Comparison of ENCODE assay signal across 23 cellular contexts in the genomic region with DNA sequence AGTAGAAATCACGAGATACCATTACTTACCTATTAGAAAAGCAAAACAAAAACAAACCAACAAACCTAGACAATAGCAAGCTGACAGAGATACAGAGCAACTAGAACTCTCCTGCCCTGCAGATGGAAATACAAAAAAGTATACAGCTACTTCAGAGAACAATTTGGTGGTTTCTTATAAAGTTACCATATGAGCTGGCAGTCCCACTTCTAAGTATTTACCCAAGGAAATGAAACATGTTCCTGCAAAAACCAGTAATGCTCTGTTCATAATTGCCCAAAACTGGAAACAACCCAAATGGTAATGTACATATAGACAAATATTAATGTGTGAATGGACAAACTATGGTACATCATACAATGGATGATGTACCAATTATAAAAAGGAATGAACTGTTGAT. TPM values are rescaled to one million over a fixed set of nuclear protein-coding genes. Genes with fewer than 3 reads are reported as not detected.
DNase-seq lines count a peak whose midpoint lies in the region; ATAC-seq and TF ChIP-seq lines count a peak whose summit lies in the region.
"Had no signal": no experiment of that assay in that cellular context is flagged by ENCODE, and none has a peak within 500 bp of the region (broad histone marks: within the 10 kb centered on the region; RNA-seq: fewer than 3 reads in every experiment).

No MANE protein-coding gene starts in this region.

- H3K79me2 ChIP-seq in osteoblast (ENCODE audit: insufficient read depth, low read length) = peaks cover 38% of the 10 kb centered on the region

- no peaks in the 10 kb centered on the region for H3K9me3 ChIP-seq in osteoblast (ENCODE audit: low read depth, low read length)
- H3K9me3 ChIP-seq: upper lobe of left lung had no signal

- DNase-seq in activated CD8-positive, alpha-beta memory T cell treated with anti-CD3 and anti-CD28 coated beads, Interleukin-2, amount 10 ng/mL, durations not matched to agents 7 days and 5 days = no peak
- DNase-seq in activated CD8-positive, alpha-beta memory T cell treated with anti-CD3 and anti-CD28 coated beads, Interleukin-2, amount 50 U/mL, for 48 hours = no peak
- no peak for DNase-seq in HFFc6
- no peak for DNase-seq in activated naive CD8-positive, alpha-beta T cell treated with anti-CD3 and anti-CD28 coated beads for 36 hours
- no peak for DNase-seq in memory B cell (ENCODE audit: low spot score in 2 of 2)
- no peak for DNase-seq in osteoblast (ENCODE audit: insufficient read length, low spot score, missing footprints)
- no peak for DNase-seq in iPS-NIHi11 (ENCODE audit: low spot score)
- DNase-seq: activated effector memory CD4-positive, alpha-beta T cell treated with anti-CD3 and anti-CD28 coated beads, Interleukin-2, amount 50 U/mL, for 16 hours; amygdala; COR-L47; DMS79 treated with DMSO at 0.1 percent for 48 hours; IMR-90; left ventricle myocardium inferior; midbrain; NCI-H146; NCI-H510A treated with DMSO at 0.1 percent for 48 hours; NK-92 treated with Interleukin-12 subunit alpha and Interleukin-12 subunit beta, amount 100 ng/mL, for 24 hours; upper lobe of left lung had no signal

- no peaks in the 10 kb centered on the region for H4K20me1 ChIP-seq in osteoblast (ENCODE audit: insufficient read depth, low read length)

- H3K4me2 ChIP-seq in osteoblast (ENCODE audit: insufficient read depth, low read length) = no peak overlapping the region

- peaks cover 7% of the 10 kb centered on the region for H3K4me1 ChIP-seq in osteoblast (ENCODE audit: insufficient read depth, low read length)
- H3K4me1 ChIP-seq: left ventricle myocardium inferior had no signal

- H3K27me3 Mint-ChIP-seq in activated CD8-positive, alpha-beta memory T cell treated with anti-CD3 and anti-CD28 coated beads, Interleukin-2, amount 10 ng/mL, durations not matched to agents 7 days and 5 days = no peaks in the 10 kb centered on the region
- H3K27me3 Mint-ChIP-seq in HFFc6 (ENCODE audit: insufficient read depth) (no peaks in the 10 kb centered on the region; the same call in 1 of the 2 replicates), memory B cell (no peaks in the 10 kb centered on the region)
- no peaks in the 10 kb centered on the region for H3K27me3 Mint-ChIP-seq in activated naive CD8-positive, alpha-beta T cell treated with anti-CD3 and anti-CD28 coated beads for 36 hours
- H3K27me3 Mint-ChIP-seq: dendritic cell treated with granulocyte-macrophage colony-stimulating factor and Interleukin-4, amounts not matched to agents 40 ng/mL and 50 ng/mL, for 4 days had no signal

- peaks cover 68% of the 10 kb centered on the region for H3K36me3 Mint-ChIP-seq in activated CD8-positive, alpha-beta memory T cell treated with anti-CD3 and anti-CD28 coated beads, Interleukin-2, amount 10 ng/mL, durations not matched to agents 7 days and 5 days
- H3K36me3 Mint-ChIP-seq in HFFc6 (ENCODE audit: low read depth) = peaks cover 16% of the 10 kb centered on the region
- peaks cover 50% of the 10 kb centered on the region for H3K36me3 Mint-ChIP-seq in activated naive CD8-positive, alpha-beta T cell treated with anti-CD3 and anti-CD28 coated beads for 36 hours
- H3K36me3 Mint-ChIP-seq in memory B cell = peaks cover 26% of the 10 kb centered on the region

- TF ChIP-seq CTCF in HFFc6 (IDR thresholded peaks at IDR 0.05) (no peak), osteoblast (IDR thresholded peaks at IDR 0.05; ENCODE audit: extremely low read depth, low read depth, low read length) (no peak)

- no peak overlapping the region for H3K4me3 ChIP-seq in osteoblast (ENCODE audit: insufficient read depth, low read length)
- H3K4me3 ChIP-seq: left ventricle myocardium inferior, upper lobe of left lung had no signal

- H3K4me3 Mint-ChIP-seq in activated CD8-positive, alpha-beta memory T cell treated with anti-CD3 and anti-CD28 coated beads, Interleukin-2, amount 10 ng/mL, durations not matched to agents 7 days and 5 days = no peak overlapping the region
- no peak overlapping the region for H3K4me3 Mint-ChIP-seq in HFFc6
- no peak overlapping the region for H3K4me3 Mint-ChIP-seq in activated naive CD8-positive, alpha-beta T cell treated with anti-CD3 and anti-CD28 coated beads for 36 hours
- no peak overlapping the region for H3K4me3 Mint-ChIP-seq in memory B cell
- H3K4me3 Mint-ChIP-seq: dendritic cell treated with granulocyte-macrophage colony-stimulating factor and Interleukin-4, amounts not matched to agents 40 ng/mL and 50 ng/mL, for 4 days; nephron had no signal

- H3K4me1 Mint-ChIP-seq in activated CD8-positive, alpha-beta memory T cell treated with anti-CD3 and anti-CD28 coated beads, Interleukin-2, amount 10 ng/mL, durations not matched to agents 7 days and 5 days = peaks cover 37% of the 10 kb centered on the region
- H3K4me1 Mint-ChIP-seq in HFFc6 (ENCODE audit: low read depth) (peaks cover 49% of the 10 kb centered on the region), memory B cell (peaks cover 18% of the 10 kb centered on the region)
- H3K4me1 Mint-ChIP-seq in activated naive CD8-positive, alpha-beta T cell treated with anti-CD3 and anti-CD28 coated beads for 36 hours = peaks cover 40% of the 10 kb centered on the region
- H3K4me1 Mint-ChIP-seq: nephron had no signal

- CTCF ChIA-PET in activated CD8-positive, alpha-beta memory T cell treated with anti-CD3 and anti-CD28 coated beads, Interleukin-2, amount 10 ng/mL, durations not matched to agents 7 days and 5 days (lab: Charles Lee) = interaction anchor here (1.3 to 1.4 kb wide), 3 partner anchors 9 to 33 kb away, joined by 3 read pairs; no protein-coding TSS in a partner anchor

- peak overlapping the region; percentile 72 for H3K27ac Mint-ChIP-seq in activated CD8-positive, alpha-beta memory T cell treated with anti-CD3 and anti-CD28 coated beads, Interleukin-2, amount 10 ng/mL, durations not matched to agents 7 days and 5 days
- H3K27ac Mint-ChIP-seq in HFFc6 (peak overlapping the region; percentile 55; the same call in 1 of the 2 replicates), memory B cell (peak overlapping the region; percentile 36)
- H3K27ac Mint-ChIP-seq in activated naive CD8-positive, alpha-beta T cell treated with anti-CD3 and anti-CD28 coated beads for 36 hours = peak overlapping the region; percentile 72
- H3K27ac Mint-ChIP-seq: dendritic cell treated with granulocyte-macrophage colony-stimulating factor and Interleukin-4, amounts not matched to agents 40 ng/mL and 50 ng/mL, for 4 days; nephron had no signal

- peaks cover 14% of the 10 kb centered on the region for H3K9me3 Mint-ChIP-seq in activated CD8-positive, alpha-beta memory T cell treated with anti-CD3 and anti-CD28 coated beads, Interleukin-2, amount 10 ng/mL, durations not matched to agents 7 days and 5 days (ENCODE audit: low read depth)
- H3K9me3 Mint-ChIP-seq in HFFc6 (no peaks in the 10 kb centered on the region), memory B cell (peaks cover 2% of the 10 kb centered on the region)
- H3K9me3 Mint-ChIP-seq in activated naive CD8-positive, alpha-beta T cell treated with anti-CD3 and anti-CD28 coated beads for 36 hours = peaks cover 6% of the 10 kb centered on the region
- H3K9me3 Mint-ChIP-seq: dendritic cell treated with granulocyte-macrophage colony-stimulating factor and Interleukin-4, amounts not matched to agents 40 ng/mL and 50 ng/mL, for 4 days; nephron had no signal

- peak; percentile 72 for ATAC-seq in activated CD8-positive, alpha-beta memory T cell treated with anti-CD3 and anti-CD28 coated beads, Interleukin-2, amount 10 ng/mL, durations not matched to agents 7 days and 5 days
- no peak for ATAC-seq in memory B cell (ENCODE audit: low read depth)
- ATAC-seq in GM21528 (IDR thresholded peaks at IDR 0.05; ENCODE audit: low FRiP score, unreplicated experiment) = no peak
- ATAC-seq: sciatic nerve had no signal

- no peaks in the 10 kb centered on the region for H3K27me3 ChIP-seq in osteoblast (ENCODE audit: insufficient read depth, low read length)
- H3K27me3 ChIP-seq: upper lobe of left lung had no signal

- no peaks in the 10 kb centered on the region for H3K36me3 ChIP-seq in osteoblast (ENCODE audit: insufficient read depth, low read length)
- H3K36me3 ChIP-seq: left ventricle myocardium inferior, upper lobe of left lung had no signal

- H3K27ac ChIP-seq in osteoblast (ENCODE audit: low read depth, low read length) = no peak overlapping the region
- H3K27ac ChIP-seq: left ventricle myocardium inferior, parathyroid adenoma, upper lobe of left lung had no signal

- H2AFZ ChIP-seq in osteoblast (ENCODE audit: low read length) = no peak overlapping the region
- H2AFZ ChIP-seq: parathyroid adenoma had no signal

RNA-seq across cellular contexts. Expression of a gene that starts 31.7 kb away (rescaled TPM):
- 100 to 1,000 TPM; 114 to 161 TPM for total RNA-seq in activated CD8-positive, alpha-beta memory T cell treated with anti-CD3 and anti-CD28 coated beads, Interleukin-2, amount 10 ng/mL, durations not matched to agents 7 days and 5 days
- total RNA-seq in HFFc6 (2021; fragmentation: NEBNext Ultra II Directional; extraction: Animal tissue kit (Norgen Biotek cat#: 25700)) = 10 to 100 TPM; 59.5 to 70.4 (median 63.8) TPM
- 10 to 100 TPM; 58.6 to 65.6 TPM for total RNA-seq in activated naive CD8-positive, alpha-beta T cell treated with anti-CD3 and anti-CD28 coated beads for 36 hours
- total RNA-seq in osteoblast = 124 and 133 TPM in 2 replicates
